19 cellular contexts compared by ENCODE assay signal in genomic region chr3:183766107-183766506, GRCh38. TPM values are rescaled to one million over a fixed set of nuclear protein-coding genes. Genes with fewer than 3 reads are reported as not detected.
DNase-seq lines count a peak whose midpoint lies in the region; ATAC-seq and TF ChIP-seq lines count a peak whose summit lies in the region.
"Had no signal": no experiment of that assay in that cellular context is flagged by ENCODE, and none has a peak within 500 bp of the region (broad histone marks: within the 10 kb centered on the region; RNA-seq: fewer than 3 reads in every experiment).

No MANE protein-coding gene starts in this region.

- H3K27me3 Mint-ChIP-seq in activated CD4-positive, alpha-beta T cell treated with anti-CD3 and anti-CD28 coated beads, Interleukin-2, amount 10 ng/mL, durations not matched to agents 24 days and 14 days: no peaks in the 10 kb centered on the region
- H3K27me3 Mint-ChIP-seq in effector memory CD8-positive, alpha-beta T cell: no peaks in the 10 kb centered on the region
- no peaks in the 10 kb centered on the region for H3K27me3 Mint-ChIP-seq in progenitor cell of endocrine pancreas
- H3K27me3 Mint-ChIP-seq: activated naive CD8-positive, alpha-beta T cell treated with anti-CD3 and anti-CD28 coated beads, Interleukin-2, amount 10 ng/mL, durations not matched to agents 7 days and 5 days; IgD-negative memory B cell had no signal

- peaks cover 9% of the 10 kb centered on the region for H3K4me1 ChIP-seq in RWPE2 (ENCODE audit: insufficient read depth, poor library complexity, severe bottlenecking)
- H3K4me1 ChIP-seq: uterus had no signal

- H3K36me3 Mint-ChIP-seq in activated CD4-positive, alpha-beta T cell treated with anti-CD3 and anti-CD28 coated beads, Interleukin-2, amount 10 ng/mL, durations not matched to agents 24 days and 14 days (ENCODE audit: low read depth): peaks cover 37% of the 10 kb centered on the region
- H3K36me3 Mint-ChIP-seq in effector memory CD8-positive, alpha-beta T cell (ENCODE audit: insufficient read depth): peaks cover 21% of the 10 kb centered on the region
- H3K36me3 Mint-ChIP-seq in progenitor cell of endocrine pancreas (ENCODE audit: insufficient read depth): peaks cover 19% of the 10 kb centered on the region
- H3K36me3 Mint-ChIP-seq: IgD-negative memory B cell had no signal

- no peak overlapping the region for H3K4me3 ChIP-seq in RWPE2 (ENCODE audit: severe bottlenecking)
- H3K4me3 ChIP-seq: cardiac muscle cell, uterus had no signal

- intact Hi-C loops in activated CD4-positive, alpha-beta T cell treated with anti-CD3 and anti-CD28 coated beads, Interleukin-2, amount 10 ng/mL, durations not matched to agents 24 days and 14 days (cut with micrococcal nuclease): loop anchor here (2.0 to 10.0 kb wide), 3 partner anchors 129 to 285 kb away; partner anchors contain the start of genes KLHL24 and KLHL6
- intact Hi-C loops in left cardiac atrium (cut with DNase I): loop anchor here (5.0 to 10.0 kb wide), 3 partner anchors 264 to 299 kb away; no protein-coding TSS in a partner anchor

- no peak overlapping the region for H3K4me3 Mint-ChIP-seq in activated CD4-positive, alpha-beta T cell treated with anti-CD3 and anti-CD28 coated beads, Interleukin-2, amount 10 ng/mL, durations not matched to agents 24 days and 14 days
- H3K4me3 Mint-ChIP-seq in effector memory CD8-positive, alpha-beta T cell: no peak overlapping the region
- no peak overlapping the region for H3K4me3 Mint-ChIP-seq in progenitor cell of endocrine pancreas (ENCODE audit: low read depth)
- H3K4me3 Mint-ChIP-seq: activated naive CD8-positive, alpha-beta T cell treated with anti-CD3 and anti-CD28 coated beads, Interleukin-2, amount 10 ng/mL, durations not matched to agents 7 days and 5 days; IgD-negative memory B cell had no signal

- H3K27me3 ChIP-seq in RWPE2 (ENCODE audit: insufficient read depth, poor library complexity, severe bottlenecking): no peaks in the 10 kb centered on the region
- H3K27me3 ChIP-seq: cardiac muscle cell, uterus had no signal

- TF ChIP-seq CTCF in RWPE2 (IDR thresholded peaks at IDR 0.05; ENCODE audit: poor library complexity, severe bottlenecking) (no peak), progenitor cell of endocrine pancreas (IDR thresholded peaks at IDR 0.05; ENCODE audit: unreplicated experiment) (no peak)

- H3K27ac ChIP-seq in RWPE2 (ENCODE audit: poor library complexity, severe bottlenecking): peak overlapping the region; percentile 62
- H3K27ac ChIP-seq: cardiac muscle cell, uterus had no signal

- no peaks in the 10 kb centered on the region for H3K9me3 Mint-ChIP-seq in activated CD4-positive, alpha-beta T cell treated with anti-CD3 and anti-CD28 coated beads, Interleukin-2, amount 10 ng/mL, durations not matched to agents 24 days and 14 days
- no peaks in the 10 kb centered on the region for H3K9me3 Mint-ChIP-seq in effector memory CD8-positive, alpha-beta T cell
- H3K9me3 Mint-ChIP-seq in progenitor cell of endocrine pancreas (ENCODE audit: low read depth): no peaks in the 10 kb centered on the region
- H3K9me3 Mint-ChIP-seq: activated naive CD8-positive, alpha-beta T cell treated with anti-CD3 and anti-CD28 coated beads, Interleukin-2, amount 10 ng/mL, durations not matched to agents 7 days and 5 days; IgD-negative memory B cell had no signal

- peaks cover 8% of the 10 kb centered on the region for H3K4me1 Mint-ChIP-seq in activated CD4-positive, alpha-beta T cell treated with anti-CD3 and anti-CD28 coated beads, Interleukin-2, amount 10 ng/mL, durations not matched to agents 24 days and 14 days
- H3K4me1 Mint-ChIP-seq in effector memory CD8-positive, alpha-beta T cell (ENCODE audit: low read depth in 2 of 2): peaks cover 11% of the 10 kb centered on the region in 2 donors
- H3K4me1 Mint-ChIP-seq in progenitor cell of endocrine pancreas (ENCODE audit: low read depth): no peaks in the 10 kb centered on the region

- H3K36me3 ChIP-seq in RWPE2 (ENCODE audit: low read depth): peaks cover 75% of the 10 kb centered on the region
- H3K36me3 ChIP-seq: uterus had no signal

- ATAC-seq in RWPE2 (ENCODE audit: low read depth): no peak
- ATAC-seq in effector memory CD8-positive, alpha-beta T cell (replicated peaks): no peak
- ATAC-seq in HG02884 (IDR thresholded peaks at IDR 0.05; ENCODE audit: unreplicated experiment): no peak
- ATAC-seq in left cardiac atrium: no peak

- no peaks in the 10 kb centered on the region for H3K9me3 ChIP-seq in RWPE2 (ENCODE audit: severe bottlenecking)
- H3K9me3 ChIP-seq: uterus had no signal

- H3K27ac Mint-ChIP-seq in activated CD4-positive, alpha-beta T cell treated with anti-CD3 and anti-CD28 coated beads, Interleukin-2, amount 10 ng/mL, durations not matched to agents 24 days and 14 days: peak overlapping the region; percentile 30
- peak overlapping the region; percentile 4 to 80 for H3K27ac Mint-ChIP-seq in effector memory CD8-positive, alpha-beta T cell
- peak overlapping the region; percentile 86 for H3K27ac Mint-ChIP-seq in progenitor cell of endocrine pancreas

- no peak for DNase-seq in activated CD4-positive, alpha-beta T cell treated with anti-CD3 and anti-CD28 coated beads, Interleukin-2, amount 10 ng/mL, durations not matched to agents 24 days and 14 days
- no peak for DNase-seq in activated CD4-positive, alpha-beta T cell treated with anti-CD3 and anti-CD28 coated beads for 1 hour
- no peak for DNase-seq in RWPE2 (ENCODE audit: low spot score)
- no peak for DNase-seq in effector memory CD8-positive, alpha-beta T cell
- DNase-seq in progenitor cell of endocrine pancreas (ENCODE audit: low spot score, unreplicated experiment): no peak
- no peak for DNase-seq in kidney glomerular epithelial cell (lab: John Stamatoyannopoulos, UW)
- DNase-seq in left cardiac atrium: no peak
- DNase-seq: activated CD4-positive, CD25-positive, alpha-beta regulatory T cell; activated naive CD8-positive, alpha-beta T cell treated with anti-CD3 and anti-CD28 coated beads, Interleukin-2, amount 10 ng/mL, durations not matched to agents 7 days and 5 days; COR-L47; effector CD8-positive, alpha-beta T cell; hippocampal formation; NCI-H1092; NCI-H2171; stimulated activated naive CD4-positive, alpha-beta T cell; uterus had no signal

RNA-seq across cellular contexts. Expression of gene MAP6D1, which starts 59.3 kb away (rescaled TPM):
- 1.4 and 2.1 TPM in 2 replicates for total RNA-seq in activated CD4-positive, alpha-beta T cell treated with anti-CD3 and anti-CD28 coated beads, Interleukin-2, amount 10 ng/mL, durations not matched to agents 24 days and 14 days
- 1.9 and 2.4 TPM in 2 replicates for total RNA-seq in progenitor cell of endocrine pancreas
- total RNA-seq in left cardiac atrium: 1 to 10 TPM; 2.0 to 2.2 TPM

Comparison
In these comparisons a context has a peak if more than half of its experiments do, and no peak if none do; other contexts are left out.
1. H3K27ac Mint-ChIP-seq: peak in every context shown above with its lines; median percentile 86 in progenitor cell of endocrine pancreas; 42 in effector memory CD8-positive, alpha-beta T cell; 30 in activated CD4-positive, alpha-beta T cell treated with anti-CD3 and anti-CD28 coated beads, Interleukin-2, amount 10 ng/mL, durations not matched to agents 24 days and 14 days.